In the genomic region with DNA sequence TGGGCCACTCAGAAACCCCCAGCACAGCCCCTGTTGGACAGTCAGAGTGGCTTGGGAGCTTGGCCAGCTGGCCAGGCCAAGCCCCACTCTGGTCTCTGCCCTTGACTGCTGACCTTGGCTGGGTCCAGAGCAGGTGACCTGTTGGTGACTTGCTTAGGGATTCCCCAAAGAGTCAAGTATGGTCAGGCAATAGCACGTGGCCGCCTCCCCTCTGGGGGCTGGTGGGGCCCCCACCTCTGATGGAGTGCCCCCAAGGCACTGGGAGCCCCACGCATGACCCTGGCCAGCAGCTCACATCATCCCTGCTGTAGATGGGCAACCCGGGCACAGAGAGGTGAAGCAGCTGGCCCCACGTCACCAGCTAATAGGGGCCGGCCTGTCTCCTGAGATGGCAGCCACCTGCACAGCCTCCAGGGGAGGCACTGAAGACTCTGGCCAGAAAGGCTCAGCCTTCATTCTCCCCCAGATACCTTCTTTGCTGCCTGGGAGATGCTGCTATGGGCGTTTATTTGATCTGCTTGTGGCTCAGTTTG, we compare ENCODE assay signal across 32 cellular contexts. TPM values are rescaled to one million over a fixed set of nuclear protein-coding genes. Genes with fewer than 3 reads are reported as not detected.
"Had no signal": no experiment of that assay in that cellular context is flagged by ENCODE, and none has a peak within 500 bp of the region (broad histone marks: within the 10 kb centered on the region; RNA-seq: fewer than 3 reads in every experiment).

No MANE protein-coding gene starts in this region.

- H3K9me3 Mint-ChIP-seq: activated T-cell treated with anti-CD3 and anti-CD28 coated beads, Interleukin-2, amount 50 U/mL, for 4 hours; effector memory CD8-positive, alpha-beta T cell; natural killer cell; stimulated activated naive CD8-positive, alpha-beta T cell treated with anti-CD3 and anti-CD28 coated beads, Interleukin-15, Interleukin-2, amounts not matched to agents 100 ng/mL and 50 ng/mL, for 24 hours had no signal

- DNase-seq: activated CD4-positive, alpha-beta T cell treated with anti-CD3 and anti-CD28 coated beads, Interleukin-2, amount 50 U/mL, for 1 hour; activated CD8-positive, alpha-beta memory T cell treated with anti-CD3 and anti-CD28 coated beads for 24 hours; activated CD8-positive, alpha-beta memory T cell treated with anti-CD3 and anti-CD28 coated beads, Interleukin-2, amount 50 U/mL, for 4 hours; activated effector memory CD4-positive, alpha-beta T cell treated with anti-CD3 and anti-CD28 coated beads, Interleukin-2, amount 50 U/mL, for 16 hours; activated naive CD4-positive, alpha-beta T cell treated with anti-CD3 and anti-CD28 coated beads, Interleukin-2, amount 50 U/mL, for 16 hours; activated T-cell treated with anti-CD3 and anti-CD28 coated beads, Interleukin-2, amount 50 U/mL, for 4 hours; dorsolateral prefrontal cortex; effector memory CD8-positive, alpha-beta T cell; foreskin melanocyte; glutamatergic neuron; hippocampal formation; midbrain; natural killer cell; ovary; stimulated activated CD4-positive, alpha-beta T cell treated with anti-CD3 and anti-CD28 coated beads, Interleukin-12 subunit alpha, Interleukin-12 subunit beta, amount 100 ng/mL, for 4 hours; stimulated activated CD4-positive, alpha-beta T cell treated with anti-CD3 and anti-CD28 coated beads, Interleukin-4, amount 100 ng/mL, for 4 hours; substantia nigra; thyroid gland had no signal

- H3K4me1 ChIP-seq: colonic mucosa, prostate gland had no signal

- H3K9me3 ChIP-seq: colonic mucosa, neutrophil, ovary, prostate gland, thyroid gland had no signal

- H3K36me3 Mint-ChIP-seq: natural killer cell had no signal

- H3K27ac ChIP-seq: colonic mucosa, dorsolateral prefrontal cortex, neutrophil, ovary, prostate gland, thyroid gland, VCaP had no signal

- H3K27ac Mint-ChIP-seq: effector memory CD8-positive, alpha-beta T cell; natural killer cell had no signal

- H3K27me3 ChIP-seq: colonic mucosa, ovary, thyroid gland had no signal

- ATAC-seq: activated CD4-positive, CD25-positive, alpha-beta regulatory T cell treated with anti-CD3 and anti-CD28 coated beads, Interleukin-2, amount 50 U/mL, for 24 hours; activated T-cell treated with anti-CD3 and anti-CD28 coated beads, Interleukin-2, amount 50 U/mL, for 4 hours; effector memory CD8-positive, alpha-beta T cell; esophagus mucosa; natural killer cell; right cardiac atrium had no signal

- H3K4me3 ChIP-seq: colonic mucosa, dorsolateral prefrontal cortex, ovary, prostate gland, thyroid gland had no signal

- H3K4me3 Mint-ChIP-seq: activated T-cell treated with anti-CD3 and anti-CD28 coated beads, Interleukin-2, amount 50 U/mL, for 4 hours; effector memory CD8-positive, alpha-beta T cell; natural killer cell; stimulated activated naive CD8-positive, alpha-beta T cell treated with anti-CD3 and anti-CD28 coated beads, Interleukin-15, Interleukin-2, amounts not matched to agents 100 ng/mL and 50 ng/mL, for 24 hours had no signal

- H3K36me3 ChIP-seq: colonic mucosa, neutrophil, ovary, prostate gland, thyroid gland had no signal

RNA-seq across cellular contexts. Expression of a gene that starts 1.8 kb away (rescaled TPM):
- total RNA-seq: astrocyte; colonic mucosa; endothelial cell of umbilical vein; esophagus mucosa; liver; natural killer cell; ovary; prostate gland; skeletal muscle tissue; T-helper 2 cell treated with Interferon-gamma antibody and Interleukin-4, amounts not matched to agents 100 ng/mL and 5 ng/mL, for 36 hours; thyroid gland; ureter had no signal

RNA-seq across cellular contexts. Expression of a gene that starts 22.6 kb away (rescaled TPM):
- total RNA-seq: endothelial cell of umbilical vein had no signal
